Comparison of ENCODE assay signal across 17 cellular contexts in the genomic region with DNA sequence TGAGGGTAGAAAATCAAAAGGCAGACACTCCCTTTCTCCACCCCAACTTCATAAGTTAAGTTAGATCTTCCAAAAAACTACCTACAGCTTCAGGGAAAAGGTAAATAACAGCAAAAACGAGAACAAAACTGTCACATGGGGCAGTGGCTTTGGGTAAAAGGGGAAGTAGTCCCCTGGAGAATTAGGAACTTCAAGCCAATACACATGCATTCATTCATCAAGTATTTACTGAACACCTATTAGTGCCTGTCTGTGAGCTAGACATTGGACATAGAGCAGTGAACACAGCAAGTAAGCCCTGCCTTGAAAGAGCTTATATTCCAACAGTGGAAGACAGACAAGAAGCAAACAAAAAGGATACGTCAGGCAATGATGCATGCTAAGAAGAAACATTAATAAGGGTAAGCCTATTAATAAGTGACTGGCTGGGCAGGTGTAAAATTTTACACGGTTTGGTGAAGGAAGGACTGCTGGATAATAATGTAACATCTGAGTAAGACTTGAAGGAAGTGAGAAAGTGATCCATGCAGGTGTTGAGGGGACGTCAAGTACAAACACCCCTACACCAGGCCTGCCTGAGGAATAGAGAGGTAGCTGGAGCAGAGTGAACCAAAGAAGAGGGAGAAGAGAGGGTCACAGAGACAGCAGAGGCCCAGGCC.
DNase-seq lines count a peak whose midpoint lies in the region; ATAC-seq and TF ChIP-seq lines count a peak whose summit lies in the region.
"Had no signal": no experiment of that assay in that cellular context is flagged by ENCODE, and none has a peak within 500 bp of the region (broad histone marks: within the 10 kb centered on the region; RNA-seq: fewer than 3 reads in every experiment).

No MANE protein-coding gene starts in this region.

- intact Hi-C loops in activated CD8-positive, alpha-beta T cell treated with anti-CD3 and anti-CD28 coated beads for 36 hours (cut with micrococcal nuclease) = no loop called here

- DNase-seq in RPMI8226 = peak; percentile 39
- no peak for DNase-seq in activated naive CD4-positive, alpha-beta T cell treated with Interleukin-2 at 50 U/mL for 16 hours
- no peak for DNase-seq in ureter (ENCODE audit: low spot score)
- no peak for DNase-seq in NCI-H82 (lab: John Stamatoyannopoulos, UW)
- DNase-seq in activated CD8-positive, alpha-beta T cell treated with anti-CD3 and anti-CD28 coated beads for 36 hours = no peak
- DNase-seq: activated CD4-positive, alpha-beta T cell treated with anti-CD3 and anti-CD28 coated beads for 4 hours; anterior cingulate cortex; Calu3; erythroblast; head of caudate nucleus; ovary; T-helper 2 cell had no signal

- H3K9me3 Mint-ChIP-seq in activated CD8-positive, alpha-beta T cell treated with anti-CD3 and anti-CD28 coated beads for 36 hours = no peaks in the 10 kb centered on the region
- H3K9me3 Mint-ChIP-seq: activated T-helper 1 cell treated with anti-CD3 and anti-CD28 coated beads, Interleukin-12 subunit alpha, Interleukin-12 subunit beta, Interleukin-2, Interleukin-4 antibody, amounts not matched to agents 30 ng/mL and 10 ng/mL and 1 ng/mL, durations not matched to agents 14 hours and 24 hours and 36 hours; GM23338 had no signal

- ATAC-seq in GM18498 (IDR thresholded peaks at IDR 0.05; ENCODE audit: unreplicated experiment) (peak; percentile 58), GM21390 (IDR thresholded peaks at IDR 0.05; ENCODE audit: unreplicated experiment) (peak; percentile 71), HG03103 (IDR thresholded peaks at IDR 0.05; ENCODE audit: low read depth, unreplicated experiment) (peak; percentile 55)
- no peak for ATAC-seq in activated CD8-positive, alpha-beta T cell treated with anti-CD3 and anti-CD28 coated beads for 36 hours
- ATAC-seq: GM23338 had no signal

- no peak overlapping the region for H3K27ac Mint-ChIP-seq in activated CD8-positive, alpha-beta T cell treated with anti-CD3 and anti-CD28 coated beads for 36 hours
- H3K27ac Mint-ChIP-seq: activated T-helper 1 cell treated with anti-CD3 and anti-CD28 coated beads, Interleukin-12 subunit alpha, Interleukin-12 subunit beta, Interleukin-2, Interleukin-4 antibody, amounts not matched to agents 30 ng/mL and 10 ng/mL and 1 ng/mL, durations not matched to agents 14 hours and 24 hours and 36 hours; GM23338 had no signal

- POLR2A ChIA-PET in activated CD8-positive, alpha-beta T cell treated with anti-CD3 and anti-CD28 coated beads for 36 hours (lab: Charles Lee) = no interaction called here

- H3K36me3 Mint-ChIP-seq in activated CD8-positive, alpha-beta T cell treated with anti-CD3 and anti-CD28 coated beads for 36 hours (ENCODE audit: low read depth) = no peaks in the 10 kb centered on the region

- no peaks in the 10 kb centered on the region for H3K27me3 Mint-ChIP-seq in activated CD8-positive, alpha-beta T cell treated with anti-CD3 and anti-CD28 coated beads for 36 hours

- H3K4me3 Mint-ChIP-seq in activated CD8-positive, alpha-beta T cell treated with anti-CD3 and anti-CD28 coated beads for 36 hours = no peak overlapping the region
- H3K4me3 Mint-ChIP-seq: activated T-helper 1 cell treated with anti-CD3 and anti-CD28 coated beads, Interleukin-12 subunit alpha, Interleukin-12 subunit beta, Interleukin-2, Interleukin-4 antibody, amounts not matched to agents 30 ng/mL and 10 ng/mL and 1 ng/mL, durations not matched to agents 14 hours and 24 hours and 36 hours; GM23338 had no signal

- CTCF ChIA-PET in activated CD8-positive, alpha-beta T cell treated with anti-CD3 and anti-CD28 coated beads for 36 hours (lab: Charles Lee) = interaction anchor here (0.8 kb wide), 1 partner anchor 316 kb away, joined by 3 read pairs; no protein-coding TSS in a partner anchor

- TF ChIP-seq CTCF in activated CD8-positive, alpha-beta T cell treated with anti-CD3 and anti-CD28 coated beads for 36 hours (IDR thresholded peaks at IDR 0.05) = no peak

- no peaks in the 10 kb centered on the region for H3K4me1 Mint-ChIP-seq in activated CD8-positive, alpha-beta T cell treated with anti-CD3 and anti-CD28 coated beads for 36 hours (ENCODE audit: low read depth)
